Comparison of ENCODE assay signal across 1 cellular context in genomic region chr4:46992338-46992737, GRCh38.
TF ChIP-seq lines count a peak whose summit lies in the region.

No MANE protein-coding gene starts in this region.

TF ChIP-seq in HepG2, 621 proteins besides CTCF, POLR2A, EP300 and RAD21:
- no peak for TF ChIP-seq ZGPAT (CRISPR knock-in tag; IDR thresholded peaks at IDR 0.05)
- TF ChIP-seq ZNF331 (CRISPR knock-in tag; IDR thresholded peaks at IDR 0.05), result no peak
- TF ChIP-seq NCOR1 (IDR thresholded peaks at IDR 0.05; ENCODE audit: borderline replicate concordance, low read length), result no peak
- no peak for TF ChIP-seq RELA (CRISPR knock-in tag; IDR thresholded peaks at IDR 0.05)
- TF ChIP-seq SMAD9 (CRISPR knock-in tag; IDR thresholded peaks at IDR 0.05), result no peak
- TF ChIP-seq TBL1XR1 (IDR thresholded peaks at IDR 0.05; ENCODE audit: borderline replicate concordance, low read length, partially characterized antibody), result no peak
- TF ChIP-seq HDAC2 (CRISPR knock-in tag; IDR thresholded peaks at IDR 0.05), result no peak
- TF ChIP-seq ZNF24 (IDR thresholded peaks at IDR 0.05), result no peak
- no peak for TF ChIP-seq ARNT (IDR thresholded peaks at IDR 0.05)
- TF ChIP-seq NR0B2 (CRISPR knock-in tag; IDR thresholded peaks at IDR 0.05), result no peak
